Comparison of ENCODE assay signal across 8 cellular contexts in the genomic region with DNA sequence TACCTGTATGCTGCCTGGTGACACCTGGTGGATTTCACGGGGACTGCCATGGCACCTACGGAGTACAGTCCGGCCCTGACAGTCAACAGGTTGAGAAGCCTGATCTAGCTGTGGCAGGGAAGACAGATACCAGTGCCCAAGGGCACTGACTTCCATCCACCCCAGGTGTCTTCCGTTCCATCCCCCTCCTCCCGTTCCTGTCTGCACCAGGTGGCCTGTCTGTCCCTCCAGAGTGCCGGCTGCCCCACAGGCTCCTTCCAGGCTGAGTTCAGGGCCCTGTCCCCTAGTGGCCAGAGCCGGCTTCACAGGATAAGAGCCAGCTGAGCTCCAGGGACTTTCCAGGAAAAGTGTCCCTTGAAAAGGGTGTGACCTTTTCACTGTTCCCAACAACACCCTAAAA. TPM values are rescaled to one million over a fixed set of nuclear protein-coding genes. Genes with fewer than 3 reads are reported as not detected.
A peak's percentile ranks its signal among the peaks of the same experiment; 100 is the strongest.
DNase-seq lines count a peak whose midpoint lies in the region; ATAC-seq and TF ChIP-seq lines count a peak whose summit lies in the region.
"Not testable (repeated sequence)": the region's sequence is repeated elsewhere in the genome, so short reads cannot be mapped to it uniquely, and the experiment has no call there.

No MANE protein-coding gene starts in this region.

- not testable (repeated sequence) for H3K4me3 ChIP-seq in BE2C (ENCODE audit: low read depth, low read length); epithelial cell of esophagus (ENCODE audit: low read length)

- not testable (repeated sequence) for H3K9me3 ChIP-seq in BE2C

- ATAC-seq in naive thymus-derived CD8-positive, alpha-beta T cell: not testable (repeated sequence)

- H3K36me3 ChIP-seq in BE2C: not testable (repeated sequence)

- H3K9me3 Mint-ChIP-seq in HFFc6; activated naive CD8-positive, alpha-beta T cell treated with anti-CD3 and anti-CD28 coated beads for 36 hours; naive thymus-derived CD8-positive, alpha-beta T cell: not testable (repeated sequence)

- DNase-seq in BE2C: peak; percentile 2
- not testable (repeated sequence) for DNase-seq in HFFc6; epithelial cell of esophagus (ENCODE audit: low read depth)
- peak; percentile 33 for DNase-seq in activated CD4-positive, CD25-positive, alpha-beta regulatory T cell treated with anti-CD3 and anti-CD28 coated beads, Interleukin-2, amount 50 U/mL, for 72 hours
- peak; percentile 3 for DNase-seq in activated T-cell treated with anti-CD3 and anti-CD28 coated beads for 48 hours (ENCODE audit: low read depth)
- peak; percentile 3 for DNase-seq in activated naive CD8-positive, alpha-beta T cell treated with anti-CD3 and anti-CD28 coated beads for 36 hours
- DNase-seq in naive thymus-derived CD8-positive, alpha-beta T cell: peak in 4 of 10 donors; percentile 1 to 44 (median 22)
- DNase-seq in stimulated activated CD4-positive, alpha-beta T cell treated with anti-CD3 and anti-CD28 coated beads, Interleukin-4, amount 100 ng/mL, for 1 hour: peak; percentile 1

- H3K27me3 ChIP-seq in BE2C: not testable (repeated sequence)

- H3K4me1 ChIP-seq in BE2C: not testable (repeated sequence)

- not testable (repeated sequence) for TF ChIP-seq CTCF in BE2C (IDR thresholded peaks at IDR 0.05; ENCODE audit: low read depth, low read length)
- TF ChIP-seq CTCF in HFFc6 (IDR thresholded peaks at IDR 0.05) (peak; percentile 42), epithelial cell of esophagus (IDR thresholded peaks at IDR 0.05; ENCODE audit: insufficient read depth, low read depth, low read length, missing control alignments) (peak; percentile 15)

- not testable (repeated sequence) for H3K4me1 Mint-ChIP-seq in HFFc6 (ENCODE audit: low read depth); activated naive CD8-positive, alpha-beta T cell treated with anti-CD3 and anti-CD28 coated beads for 36 hours; naive thymus-derived CD8-positive, alpha-beta T cell

- not testable (repeated sequence) for H3K4me3 Mint-ChIP-seq in HFFc6
- H3K4me3 Mint-ChIP-seq in activated naive CD8-positive, alpha-beta T cell treated with anti-CD3 and anti-CD28 coated beads for 36 hours: peak overlapping the region; percentile 53
- peak overlapping the region in 8 of 10 donors; percentile 52 to 73 (median 58) for H3K4me3 Mint-ChIP-seq in naive thymus-derived CD8-positive, alpha-beta T cell

- not testable (repeated sequence) for H3K27me3 Mint-ChIP-seq in HFFc6 (ENCODE audit: insufficient read depth); activated naive CD8-positive, alpha-beta T cell treated with anti-CD3 and anti-CD28 coated beads for 36 hours; naive thymus-derived CD8-positive, alpha-beta T cell

- POLR2A ChIA-PET in naive thymus-derived CD8-positive, alpha-beta T cell (lab: Charles Lee): not testable (repeated sequence)

- not testable (repeated sequence) for H3K27ac Mint-ChIP-seq in HFFc6; activated naive CD8-positive, alpha-beta T cell treated with anti-CD3 and anti-CD28 coated beads for 36 hours
- H3K27ac Mint-ChIP-seq in naive thymus-derived CD8-positive, alpha-beta T cell: peak overlapping the region in 1 of 10 donors; percentile 61

- not testable (repeated sequence) for H3K36me3 Mint-ChIP-seq in HFFc6 (ENCODE audit: low read depth); activated naive CD8-positive, alpha-beta T cell treated with anti-CD3 and anti-CD28 coated beads for 36 hours; naive thymus-derived CD8-positive, alpha-beta T cell

RNA-seq across cellular contexts. Expression of a gene that starts 10.9 kb away (rescaled TPM):
- polyA plus RNA-seq in BE2C (2012; ENCODE audit: insufficient read depth, insufficient read length, low read depth): 2.2 TPM
- 1 to 10 TPM in 2 of 6 experiments, under 1 TPM in 4; 0.55 to 1.3 (median 0.86) TPM for total RNA-seq in HFFc6 (2021; fragmentation: NEBNext Ultra II Directional; extraction: Animal tissue kit (Norgen Biotek cat#: 25700))
- under 1 TPM; 0.66 to 0.86 TPM for total RNA-seq in activated naive CD8-positive, alpha-beta T cell treated with anti-CD3 and anti-CD28 coated beads for 36 hours
- 1 to 10 TPM; 2.5 to 3.6 TPM for total RNA-seq in naive thymus-derived CD8-positive, alpha-beta T cell
- not detected for polyA plus RNA-seq in naive thymus-derived CD8-positive, alpha-beta T cell
